1 cellular context compared by ENCODE assay signal in the genomic region with DNA sequence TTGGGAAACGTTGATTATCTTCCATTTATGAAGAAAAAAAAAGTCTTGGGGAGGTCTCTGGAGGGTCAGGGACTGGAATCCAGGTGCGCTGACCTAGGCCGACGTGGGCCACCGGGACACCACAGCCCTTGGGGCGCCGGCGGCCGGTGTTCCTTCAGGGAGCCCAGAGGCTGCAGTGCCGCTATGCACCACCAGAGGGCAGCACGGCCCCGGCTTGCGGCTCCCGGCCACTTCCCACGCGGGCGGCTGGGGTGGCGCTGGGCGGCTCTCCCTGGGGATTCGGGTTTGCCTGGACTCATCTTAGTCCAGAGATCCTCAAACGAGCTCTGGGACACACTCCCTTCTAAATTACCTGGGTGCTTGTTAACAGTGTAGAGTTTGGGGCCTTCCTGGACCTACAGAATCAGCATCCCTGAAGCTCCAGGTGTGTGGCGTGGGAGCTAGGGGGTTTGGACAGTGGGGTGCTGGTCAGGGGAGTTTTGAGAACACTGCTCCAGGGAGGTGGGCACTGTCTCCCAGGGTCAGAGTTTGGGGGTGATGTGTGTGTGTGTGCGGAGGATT.
TF ChIP-seq lines count a peak whose summit lies in the region.

No MANE protein-coding gene starts in this region.

TF ChIP-seq in HepG2, 621 proteins besides CTCF, POLR2A, EP300 and RAD21 (continued from another document and continues in another):
- TF ChIP-seq, protein P1, sequence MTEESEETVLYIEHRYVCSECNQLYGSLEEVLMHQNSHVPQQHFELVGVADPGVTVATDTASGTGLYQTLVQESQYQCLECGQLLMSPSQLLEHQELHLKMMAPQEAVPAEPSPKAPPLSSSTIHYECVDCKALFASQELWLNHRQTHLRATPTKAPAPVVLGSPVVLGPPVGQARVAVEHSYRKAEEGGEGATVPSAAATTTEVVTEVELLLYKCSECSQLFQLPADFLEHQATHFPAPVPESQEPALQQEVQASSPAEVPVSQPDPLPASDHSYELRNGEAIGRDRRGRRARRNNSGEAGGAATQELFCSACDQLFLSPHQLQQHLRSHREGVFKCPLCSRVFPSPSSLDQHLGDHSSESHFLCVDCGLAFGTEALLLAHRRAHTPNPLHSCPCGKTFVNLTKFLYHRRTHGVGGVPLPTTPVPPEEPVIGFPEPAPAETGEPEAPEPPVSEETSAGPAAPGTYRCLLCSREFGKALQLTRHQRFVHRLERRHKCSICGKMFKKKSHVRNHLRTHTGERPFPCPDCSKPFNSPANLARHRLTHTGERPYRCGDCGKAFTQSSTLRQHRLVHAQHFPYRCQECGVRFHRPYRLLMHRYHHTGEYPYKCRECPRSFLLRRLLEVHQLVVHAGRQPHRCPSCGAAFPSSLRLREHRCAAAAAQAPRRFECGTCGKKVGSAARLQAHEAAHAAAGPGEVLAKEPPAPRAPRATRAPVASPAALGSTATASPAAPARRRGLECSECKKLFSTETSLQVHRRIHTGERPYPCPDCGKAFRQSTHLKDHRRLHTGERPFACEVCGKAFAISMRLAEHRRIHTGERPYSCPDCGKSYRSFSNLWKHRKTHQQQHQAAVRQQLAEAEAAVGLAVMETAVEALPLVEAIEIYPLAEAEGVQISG (CRISPR knock-in tag; IDR thresholded peaks at IDR 0.05), result peak; percentile 54
- TF ChIP-seq ZNF562 (CRISPR knock-in tag; IDR thresholded peaks at IDR 0.05; ENCODE audit: borderline replicate concordance) (no peak), TBX2 (CRISPR knock-in tag; IDR thresholded peaks at IDR 0.05; ENCODE audit: borderline replicate concordance) (no peak; the same call in 1 of the 2 replicates), GABPA (IDR thresholded peaks at IDR 0.05; ENCODE audit: low read depth, low read length) (no peak), GABPA (CRISPR knock-in tag; IDR thresholded peaks at IDR 0.05; ENCODE audit: low read depth) (no peak), ZSCAN21 (CRISPR knock-in tag; IDR thresholded peaks at IDR 0.05; ENCODE audit: borderline replicate concordance) (peak; percentile 59; the same call in 1 of the 2 replicates), ZBTB42 (CRISPR knock-in tag; IDR thresholded peaks at IDR 0.05) (no peak), MTF2 (CRISPR knock-in tag; IDR thresholded peaks at IDR 0.05; ENCODE audit: borderline replicate concordance) (peak; percentile 85; the same call in 1 of the 2 replicates), ZNF431 (CRISPR knock-in tag; IDR thresholded peaks at IDR 0.05; ENCODE audit: borderline replicate concordance, low read depth) (peak; percentile 78; the same call in 1 of the 2 replicates), AGO2 (optimal IDR thresholded peaks at IDR 0.05; ENCODE audit: low read depth, low read length) (no peak), ZBTB21 (CRISPR knock-in tag; IDR thresholded peaks at IDR 0.05) (no peak), MAFK (conservative IDR thresholded peaks at IDR 0.05 in 1 of 2, IDR thresholded peaks at IDR 0.05 in 1 of 2; ENCODE audit: low read length in 2 of 2) (no peak), PHF8 (CRISPR knock-in tag; IDR thresholded peaks at IDR 0.05) (peak; percentile 22; the same call in 1 of the 2 replicates), JUND (CRISPR knock-in tag; IDR thresholded peaks at IDR 0.05) (no peak), SRSF1 (optimal IDR thresholded peaks at IDR 0.05; ENCODE audit: low read depth, low read length) (no peak), ELF4 (CRISPR knock-in tag; IDR thresholded peaks at IDR 0.05; ENCODE audit: borderline replicate concordance) (no peak), MEIS2 (CRISPR knock-in tag; IDR thresholded peaks at IDR 0.05) (no peak), ZNF350 (CRISPR knock-in tag; IDR thresholded peaks at IDR 0.05; ENCODE audit: borderline replicate concordance, low read depth) (peak; percentile 25; the same call in 1 of the 2 replicates), SRF (IDR thresholded peaks at IDR 0.05; ENCODE audit: low read depth, low read length) (no peak), ZNF329 (CRISPR knock-in tag; IDR thresholded peaks at IDR 0.05; ENCODE audit: low read depth) (no peak), YEATS2 (CRISPR knock-in tag; IDR thresholded peaks at IDR 0.05; ENCODE audit: borderline replicate concordance) (no peak; the same call in 1 of the 2 replicates), ZEB1 (IDR thresholded peaks at IDR 0.05; ENCODE audit: insufficient replicate concordance, low read depth) (peak; percentile 35), NFYB (CRISPR knock-in tag; IDR thresholded peaks at IDR 0.05) (no peak), FOXO1 (CRISPR knock-in tag; IDR thresholded peaks at IDR 0.05) (0 out of 2 replicates have a peak, but pooled peaks have one; percentile 31), ZNF616 (CRISPR knock-in tag; IDR thresholded peaks at IDR 0.05; ENCODE audit: low read depth) (no peak), FLYWCH1 (CRISPR knock-in tag; IDR thresholded peaks at IDR 0.05) (no peak), ZSCAN31 (CRISPR knock-in tag; IDR thresholded peaks at IDR 0.05; ENCODE audit: low read depth) (no peak), RFX5 (IDR thresholded peaks at IDR 0.05; ENCODE audit: low read depth, low read length) (no peak), GLI4 (CRISPR knock-in tag; IDR thresholded peaks at IDR 0.05; ENCODE audit: borderline replicate concordance) (no peak), NCOA1 (CRISPR knock-in tag; IDR thresholded peaks at IDR 0.05) (no peak), ISL2 (CRISPR knock-in tag; IDR thresholded peaks at IDR 0.05) (no peak), ELF3 (CRISPR knock-in tag; IDR thresholded peaks at IDR 0.05) (0 out of 2 replicates have a peak, but pooled peaks have one; percentile 23), TGIF2 (CRISPR knock-in tag; IDR thresholded peaks at IDR 0.05) (no peak), KDM2A (CRISPR knock-in tag; IDR thresholded peaks at IDR 0.05; ENCODE audit: borderline replicate concordance, low read depth) (peak; percentile 86), MTF1 (CRISPR knock-in tag; IDR thresholded peaks at IDR 0.05) (no peak), IKZF4 (CRISPR knock-in tag; IDR thresholded peaks at IDR 0.05; ENCODE audit: borderline replicate concordance, low read depth, not compliant biosample characterization) (no peak), POLR2AphosphoS5 (IDR thresholded peaks at IDR 0.05; ENCODE audit: low read depth, low read length) (no peak), ZNF746 (CRISPR knock-in tag; IDR thresholded peaks at IDR 0.05) (no peak), ZNF792 (CRISPR knock-in tag; IDR thresholded peaks at IDR 0.05) (no peak), BRD4 (CRISPR knock-in tag; IDR thresholded peaks at IDR 0.05) (no peak), HIVEP1 (CRISPR knock-in tag; IDR thresholded peaks at IDR 0.05) (no peak; the same call in 1 of the 2 replicates), ZNF143 (CRISPR knock-in tag; IDR thresholded peaks at IDR 0.05) (no peak), ZNF891 (CRISPR knock-in tag; IDR thresholded peaks at IDR 0.05) (peak; percentile 78), GTF2F1 (IDR thresholded peaks at IDR 0.05; ENCODE audit: low read length) (no peak), KMT2B (CRISPR knock-in tag; IDR thresholded peaks at IDR 0.05) (no peak), GATAD1 (CRISPR knock-in tag; IDR thresholded peaks at IDR 0.05) (no peak), ATAD3A (CRISPR knock-in tag; IDR thresholded peaks at IDR 0.05) (no peak), ZNF354B (CRISPR knock-in tag; IDR thresholded peaks at IDR 0.05) (no peak), RXRA (CRISPR knock-in tag; IDR thresholded peaks at IDR 0.05) (0 out of 2 replicates have a peak, but pooled peaks have one; percentile 38), ZNF263 (CRISPR knock-in tag; IDR thresholded peaks at IDR 0.05) (no peak), MTA1 (CRISPR knock-in tag; IDR thresholded peaks at IDR 0.05; ENCODE audit: borderline replicate concordance) (no peak), ADNP (CRISPR knock-in tag; IDR thresholded peaks at IDR 0.05) (no peak), ZNF850 (CRISPR knock-in tag; conservative IDR thresholded peaks at IDR 0.05) (0 out of 2 replicates have a peak, but pooled peaks have one; percentile 56), ZNF724P (CRISPR knock-in tag; IDR thresholded peaks at IDR 0.05; ENCODE audit: borderline replicate concordance) (0 out of 2 replicates have a peak, but pooled peaks have one; percentile 32), ZNF572 (CRISPR knock-in tag; IDR thresholded peaks at IDR 0.05) (peak; percentile 64; the same call in 1 of the 2 replicates), TSC22D2 (CRISPR knock-in tag; IDR thresholded peaks at IDR 0.05; ENCODE audit: borderline replicate concordance) (no peak), ZNF317 (CRISPR knock-in tag; IDR thresholded peaks at IDR 0.05) (no peak)
- TF ChIP-seq, protein P2, sequence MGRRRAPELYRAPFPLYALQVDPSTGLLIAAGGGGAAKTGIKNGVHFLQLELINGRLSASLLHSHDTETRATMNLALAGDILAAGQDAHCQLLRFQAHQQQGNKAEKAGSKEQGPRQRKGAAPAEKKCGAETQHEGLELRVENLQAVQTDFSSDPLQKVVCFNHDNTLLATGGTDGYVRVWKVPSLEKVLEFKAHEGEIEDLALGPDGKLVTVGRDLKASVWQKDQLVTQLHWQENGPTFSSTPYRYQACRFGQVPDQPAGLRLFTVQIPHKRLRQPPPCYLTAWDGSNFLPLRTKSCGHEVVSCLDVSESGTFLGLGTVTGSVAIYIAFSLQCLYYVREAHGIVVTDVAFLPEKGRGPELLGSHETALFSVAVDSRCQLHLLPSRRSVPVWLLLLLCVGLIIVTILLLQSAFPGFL (CRISPR knock-in tag; IDR thresholded peaks at IDR 0.05), result no peak
- TF ChIP-seq, protein P3, sequence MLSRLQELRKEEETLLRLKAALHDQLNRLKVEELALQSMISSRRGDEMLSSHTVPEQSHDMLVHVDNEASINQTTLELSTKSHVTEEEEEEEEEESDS (CRISPR knock-in tag; IDR thresholded peaks at IDR 0.05; ENCODE audit: borderline replicate concordance), result no peak
- TF ChIP-seq, protein P4, sequence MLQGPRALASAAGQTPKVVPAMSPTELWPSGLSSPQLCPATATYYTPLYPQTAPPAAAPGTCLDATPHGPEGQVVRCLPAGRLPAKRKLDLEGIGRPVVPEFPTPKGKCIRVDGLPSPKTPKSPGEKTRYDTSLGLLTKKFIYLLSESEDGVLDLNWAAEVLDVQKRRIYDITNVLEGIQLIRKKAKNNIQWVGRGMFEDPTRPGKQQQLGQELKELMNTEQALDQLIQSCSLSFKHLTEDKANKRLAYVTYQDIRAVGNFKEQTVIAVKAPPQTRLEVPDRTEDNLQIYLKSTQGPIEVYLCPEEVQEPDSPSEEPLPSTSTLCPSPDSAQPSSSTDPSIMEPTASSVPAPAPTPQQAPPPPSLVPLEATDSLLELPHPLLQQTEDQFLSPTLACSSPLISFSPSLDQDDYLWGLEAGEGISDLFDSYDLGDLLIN (CRISPR knock-in tag; IDR thresholded peaks at IDR 0.05; ENCODE audit: borderline replicate concordance), result no peak
- TF ChIP-seq, protein P5, sequence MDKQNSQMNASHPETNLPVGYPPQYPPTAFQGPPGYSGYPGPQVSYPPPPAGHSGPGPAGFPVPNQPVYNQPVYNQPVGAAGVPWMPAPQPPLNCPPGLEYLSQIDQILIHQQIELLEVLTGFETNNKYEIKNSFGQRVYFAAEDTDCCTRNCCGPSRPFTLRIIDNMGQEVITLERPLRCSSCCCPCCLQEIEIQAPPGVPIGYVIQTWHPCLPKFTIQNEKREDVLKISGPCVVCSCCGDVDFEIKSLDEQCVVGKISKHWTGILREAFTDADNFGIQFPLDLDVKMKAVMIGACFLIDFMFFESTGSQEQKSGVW (CRISPR knock-in tag; IDR thresholded peaks at IDR 0.05; ENCODE audit: borderline replicate concordance), result no peak
- TF ChIP-seq, protein P6, sequence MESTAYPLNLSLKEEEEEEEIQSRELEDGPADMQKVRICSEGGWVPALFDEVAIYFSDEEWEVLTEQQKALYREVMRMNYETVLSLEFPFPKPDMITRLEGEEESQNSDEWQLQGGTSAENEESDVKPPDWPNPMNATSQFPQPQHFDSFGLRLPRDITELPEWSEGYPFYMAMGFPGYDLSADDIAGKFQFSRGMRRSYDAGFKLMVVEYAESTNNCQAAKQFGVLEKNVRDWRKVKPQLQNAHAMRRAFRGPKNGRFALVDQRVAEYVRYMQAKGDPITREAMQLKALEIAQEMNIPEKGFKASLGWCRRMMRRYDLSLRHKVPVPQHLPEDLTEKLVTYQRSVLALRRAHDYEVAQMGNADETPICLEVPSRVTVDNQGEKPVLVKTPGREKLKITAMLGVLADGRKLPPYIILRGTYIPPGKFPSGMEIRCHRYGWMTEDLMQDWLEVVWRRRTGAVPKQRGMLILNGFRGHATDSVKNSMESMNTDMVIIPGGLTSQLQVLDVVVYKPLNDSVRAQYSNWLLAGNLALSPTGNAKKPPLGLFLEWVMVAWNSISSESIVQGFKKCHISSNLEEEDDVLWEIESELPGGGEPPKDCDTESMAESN (CRISPR knock-in tag; conservative IDR thresholded peaks at IDR 0.05), result 0 out of 2 replicates have a peak, but pooled peaks have one; percentile 53
- TF ChIP-seq, protein P7, sequence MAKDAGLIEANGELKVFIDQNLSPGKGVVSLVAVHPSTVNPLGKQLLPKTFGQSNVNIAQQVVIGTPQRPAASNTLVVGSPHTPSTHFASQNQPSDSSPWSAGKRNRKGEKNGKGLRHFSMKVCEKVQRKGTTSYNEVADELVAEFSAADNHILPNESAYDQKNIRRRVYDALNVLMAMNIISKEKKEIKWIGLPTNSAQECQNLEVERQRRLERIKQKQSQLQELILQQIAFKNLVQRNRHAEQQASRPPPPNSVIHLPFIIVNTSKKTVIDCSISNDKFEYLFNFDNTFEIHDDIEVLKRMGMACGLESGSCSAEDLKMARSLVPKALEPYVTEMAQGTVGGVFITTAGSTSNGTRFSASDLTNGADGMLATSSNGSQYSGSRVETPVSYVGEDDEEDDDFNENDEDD (CRISPR knock-in tag; IDR thresholded peaks at IDR 0.05; ENCODE audit: borderline replicate concordance), result no peak
- TF ChIP-seq, protein P8, sequence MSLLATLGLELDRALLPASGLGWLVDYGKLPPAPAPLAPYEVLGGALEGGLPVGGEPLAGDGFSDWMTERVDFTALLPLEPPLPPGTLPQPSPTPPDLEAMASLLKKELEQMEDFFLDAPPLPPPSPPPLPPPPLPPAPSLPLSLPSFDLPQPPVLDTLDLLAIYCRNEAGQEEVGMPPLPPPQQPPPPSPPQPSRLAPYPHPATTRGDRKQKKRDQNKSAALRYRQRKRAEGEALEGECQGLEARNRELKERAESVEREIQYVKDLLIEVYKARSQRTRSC (CRISPR knock-in tag; IDR thresholded peaks at IDR 0.05; ENCODE audit: low read depth), result no peak
- TF ChIP-seq, protein P9, sequence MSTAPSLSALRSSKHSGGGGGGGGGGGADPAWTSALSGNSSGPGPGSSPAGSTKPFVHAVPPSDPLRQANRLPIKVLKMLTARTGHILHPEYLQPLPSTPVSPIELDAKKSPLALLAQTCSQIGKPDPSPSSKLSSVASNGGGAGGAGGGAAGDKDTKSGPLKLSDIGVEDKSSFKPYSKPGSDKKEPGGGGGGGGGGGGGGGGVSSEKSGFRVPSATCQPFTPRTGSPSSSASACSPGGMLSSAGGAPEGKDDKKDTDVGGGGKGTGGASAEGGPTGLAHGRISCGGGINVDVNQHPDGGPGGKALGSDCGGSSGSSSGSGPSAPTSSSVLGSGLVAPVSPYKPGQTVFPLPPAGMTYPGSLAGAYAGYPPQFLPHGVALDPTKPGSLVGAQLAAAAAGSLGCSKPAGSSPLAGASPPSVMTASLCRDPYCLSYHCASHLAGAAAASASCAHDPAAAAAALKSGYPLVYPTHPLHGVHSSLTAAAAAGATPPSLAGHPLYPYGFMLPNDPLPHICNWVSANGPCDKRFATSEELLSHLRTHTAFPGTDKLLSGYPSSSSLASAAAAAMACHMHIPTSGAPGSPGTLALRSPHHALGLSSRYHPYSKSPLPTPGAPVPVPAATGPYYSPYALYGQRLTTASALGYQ (CRISPR knock-in tag; IDR thresholded peaks at IDR 0.05), result no peak
